In the genomic region with DNA sequence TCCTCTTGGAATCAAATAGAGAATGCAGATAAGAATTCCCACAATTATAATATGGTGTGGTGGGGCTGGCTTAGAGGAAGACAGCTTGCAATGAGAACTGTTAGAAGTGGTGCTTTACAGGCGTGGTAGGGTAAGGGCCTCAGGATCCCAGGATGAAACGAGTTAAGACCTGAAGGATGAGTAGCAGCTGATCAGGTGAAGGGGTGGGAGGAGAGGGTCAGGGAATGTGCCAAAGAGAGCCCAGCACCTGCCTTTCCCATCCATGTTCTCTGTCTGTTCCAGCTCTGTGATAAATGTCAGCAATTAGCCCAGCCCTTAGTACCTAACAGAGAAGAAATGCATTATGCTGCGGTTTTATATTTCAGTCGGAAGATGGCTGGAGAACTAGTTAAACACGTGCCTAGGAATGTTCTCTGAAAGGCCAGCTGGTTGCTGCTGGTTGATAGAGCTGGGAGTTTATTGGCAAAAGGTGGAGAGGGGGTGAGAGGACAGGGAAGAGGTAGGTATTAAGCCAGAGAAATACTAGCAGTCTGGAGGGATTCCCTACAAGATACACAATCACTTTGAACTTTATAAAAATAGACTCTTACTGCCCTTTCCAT, we compare ENCODE assay signal across 14 cellular contexts.
DNase-seq lines count a peak whose midpoint lies in the region.
"Had no signal": no experiment of that assay in that cellular context is flagged by ENCODE, and none has a peak within 500 bp of the region (broad histone marks: within the 10 kb centered on the region; RNA-seq: fewer than 3 reads in every experiment).

No MANE protein-coding gene starts in this region.

- DNase-seq in DMS53 (lab: John Stamatoyannopoulos, UW) (peak; percentile 44), NCI-H187 (lab: John Stamatoyannopoulos, UW) (peak; percentile 35 to 62), NCI-H524 (lab: John Stamatoyannopoulos, UW) (peak; percentile 76 to 95), left kidney (ENCODE audit: low read depth, low spot score) (peak; percentile 80), RKO (ENCODE audit: low spot score) (no peak), inferior parietal cortex (ENCODE audit: extremely low spot score) (no peak), kidney tubule cell (ENCODE audit: low spot score) (no peak)
- DNase-seq in stimulated activated CD4-positive, alpha-beta T cell treated with anti-CD3 and anti-CD28 coated beads, Interleukin-12 subunit alpha, Interleukin-12 subunit beta, amount 100 ng/mL, for 4 hours = no peak
- DNase-seq: activated CD4-positive, alpha-beta T cell treated with anti-CD3 and anti-CD28 coated beads, Interleukin-2, amount 50 U/mL, for 1 hour; activated CD8-positive, alpha-beta memory T cell treated with anti-CD3 and anti-CD28 coated beads, Interleukin-2, amount 50 U/mL, for 4 hours; activated effector memory CD4-positive, alpha-beta T cell treated with Interleukin-2 at 50 U/mL for 16 hours; head of caudate nucleus; stimulated activated naive CD8-positive, alpha-beta T cell treated with anti-CD3 and anti-CD28 coated beads, Interleukin-15, Interleukin-2, amounts not matched to agents 100 U/mL and 50 U/mL, for 24 hours; transverse colon had no signal

Comparison
In these comparisons a context has a peak if more than half of its experiments do, and no peak if none do; other contexts are left out.
1. DNase-seq: peak in DMS53 (single experiment), NCI-H187 (2 of 2), NCI-H524 (2 of 2) and left kidney (single experiment); none in RKO (single experiment), inferior parietal cortex (single experiment), stimulated activated CD4-positive, alpha-beta T cell treated with anti-CD3 and anti-CD28 coated beads, Interleukin-12 subunit alpha, Interleukin-12 subunit beta, amount 100 ng/mL, for 4 hours (single experiment) and kidney tubule cell (single experiment).